3 cellular contexts compared by ENCODE assay signal in genomic region chr20:9022361-9022760, GRCh38.
TF ChIP-seq lines count a peak whose summit lies in the region.

No MANE protein-coding gene starts in this region.

TF ChIP-seq in IMR-90, 13 proteins besides CTCF, POLR2A, EP300 and RAD21:
- no peak for TF ChIP-seq MAZ (IDR thresholded peaks at IDR 0.05; ENCODE audit: borderline replicate concordance, low read depth, low read length)
- TF ChIP-seq NFE2L2 (IDR thresholded peaks at IDR 0.05; ENCODE audit: low read depth, low read length): no peak
- TF ChIP-seq MXI1 (IDR thresholded peaks at IDR 0.05; ENCODE audit: borderline replicate concordance, low read depth, low read length): no peak
- TF ChIP-seq USF2 (IDR thresholded peaks at IDR 0.05; ENCODE audit: low read depth, low read length): no peak
- no peak for TF ChIP-seq RCOR1 (IDR thresholded peaks at IDR 0.05; ENCODE audit: insufficient replicate concordance, low read length)
- TF ChIP-seq MAFK (IDR thresholded peaks at IDR 0.05; ENCODE audit: low read depth, low read length): no peak
- TF ChIP-seq ELK1 (IDR thresholded peaks at IDR 0.05; ENCODE audit: borderline replicate concordance, low read depth, low read length): no peak

TF ChIP-seq in H1, 55 proteins besides CTCF, POLR2A, EP300 and RAD21:
- TF ChIP-seq SP2 (IDR thresholded peaks at IDR 0.05; ENCODE audit: low read length): no peak
- no peak for TF ChIP-seq RFX5 (IDR thresholded peaks at IDR 0.05; ENCODE audit: borderline replicate concordance, low read depth, low read length)
- no peak for TF ChIP-seq TCF12 (IDR thresholded peaks at IDR 0.05; ENCODE audit: low read depth, low read length)
- no peak for TF ChIP-seq SIN3A (conservative IDR thresholded peaks at IDR 0.05 in 1 of 2, IDR thresholded peaks at IDR 0.05 in 1 of 2; ENCODE audit: low read depth in 1 of 2, low read length in 2 of 2)
- TF ChIP-seq CBX5 (IDR thresholded peaks at IDR 0.05; ENCODE audit: low read depth, low read length): no peak
- no peak for TF ChIP-seq BRCA1 (IDR thresholded peaks at IDR 0.05; ENCODE audit: low read depth, low read length)
- TF ChIP-seq POU5F1 (IDR thresholded peaks at IDR 0.05; ENCODE audit: low read depth, low read length): no peak
- no peak for TF ChIP-seq ATF3 (IDR thresholded peaks at IDR 0.05; ENCODE audit: insufficient read depth, low read depth, low read length)
- TF ChIP-seq BCL11A (IDR thresholded peaks at IDR 0.05; ENCODE audit: low read depth in 2 of 2, low read length in 2 of 2): no peak
- no peak for TF ChIP-seq RNF2 (IDR thresholded peaks at IDR 0.05; ENCODE audit: borderline replicate concordance, low read depth, low read length, missing control alignments, poor library complexity, severe bottlenecking)
- TF ChIP-seq PHF8 (conservative IDR thresholded peaks at IDR 0.05; ENCODE audit: low read depth, low read length): no peak
- TF ChIP-seq CTBP2 (IDR thresholded peaks at IDR 0.05; ENCODE audit: borderline replicate concordance, insufficient read depth, insufficient read length, low read length): no peak
- TF ChIP-seq POLR2AphosphoS5 (IDR thresholded peaks at IDR 0.05; ENCODE audit: low read depth, low read length): no peak
- no peak for TF ChIP-seq JUN (IDR thresholded peaks at IDR 0.05; ENCODE audit: low read depth, low read length)
- TF ChIP-seq TAF1 (IDR thresholded peaks at IDR 0.05; ENCODE audit: low read depth, low read length): no peak
- TF ChIP-seq USF2 (IDR thresholded peaks at IDR 0.05; ENCODE audit: low read length): no peak
- no peak for TF ChIP-seq SRF (IDR thresholded peaks at IDR 0.05; ENCODE audit: low read depth, low read length)
- no peak for TF ChIP-seq ATF2 (IDR thresholded peaks at IDR 0.05; ENCODE audit: low read length)
- TF ChIP-seq CEBPB (IDR thresholded peaks at IDR 0.05; ENCODE audit: low read depth, low read length): no peak

TF ChIP-seq in SK-N-SH, 30 proteins besides CTCF, POLR2A, EP300 and RAD21:
- TF ChIP-seq MXI1 (IDR thresholded peaks at IDR 0.05; ENCODE audit: low read depth, low read length) (no peak), GATA2 (CRISPR knock-in tag; IDR thresholded peaks at IDR 0.05) (no peak), YY1 (IDR thresholded peaks at IDR 0.05; ENCODE audit: low read depth) (no peak), MEF2A (IDR thresholded peaks at IDR 0.05; ENCODE audit: borderline replicate concordance, low read depth) (no peak), SIN3A (IDR thresholded peaks at IDR 0.05; ENCODE audit: borderline replicate concordance, low read depth, low read length) (no peak), GABPA (IDR thresholded peaks at IDR 0.05; ENCODE audit: low read depth) (no peak), JUND (IDR thresholded peaks at IDR 0.05) (no peak), RFX5 (IDR thresholded peaks at IDR 0.05; ENCODE audit: low read length) (no peak), POLR2AphosphoS5 (IDR thresholded peaks at IDR 0.05; ENCODE audit: low read depth, low read length) (no peak), USF1 (IDR thresholded peaks at IDR 0.05; ENCODE audit: borderline replicate concordance, low read depth) (no peak), CHD2 (IDR thresholded peaks at IDR 0.05; ENCODE audit: low read length, partially characterized antibody) (no peak), ELF1 (IDR thresholded peaks at IDR 0.05) (no peak), RXRA (IDR thresholded peaks at IDR 0.05; ENCODE audit: borderline replicate concordance, low read depth) (no peak), TAF1 (IDR thresholded peaks at IDR 0.05; ENCODE audit: borderline replicate concordance, low read depth, low read length) (no peak), TCF12 (IDR thresholded peaks at IDR 0.05) (no peak), USF2 (IDR thresholded peaks at IDR 0.05; ENCODE audit: borderline replicate concordance, low read depth, low read length) (no peak), ZBTB33 (IDR thresholded peaks at IDR 0.05; ENCODE audit: borderline replicate concordance, low read depth) (no peak)
